ENCODE assay signal across 10 cellular contexts in the genomic region with DNA sequence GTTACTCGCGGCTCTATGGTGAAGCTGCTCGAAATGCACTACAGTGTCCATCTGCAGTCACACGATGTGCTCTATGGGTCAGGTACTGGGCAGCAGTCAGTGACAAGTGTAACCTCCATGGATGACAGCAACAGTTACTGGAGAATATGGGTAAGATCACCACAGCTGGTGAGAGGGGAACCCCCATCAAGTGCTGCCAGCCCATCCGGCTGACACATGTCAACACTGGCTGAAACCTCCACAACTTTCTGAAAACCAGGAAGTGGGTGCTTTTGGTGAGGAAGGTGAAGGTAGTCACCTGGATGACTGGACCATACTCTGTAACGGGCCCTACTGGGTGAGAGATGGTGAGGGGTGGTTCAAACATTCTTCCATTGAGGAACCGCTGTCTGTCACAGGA.
"Had no signal": no experiment of that assay in that cellular context is flagged by ENCODE, and none has a peak within 500 bp of the region (broad histone marks: within the 10 kb centered on the region; RNA-seq: fewer than 3 reads in every experiment).

No MANE protein-coding gene starts in this region.

- DNase-seq: activated B cell treated with CpG ODN at 0.5 μM for 24 hours; activated CD4-positive, alpha-beta T cell treated with anti-CD3 and anti-CD28 coated beads, Interleukin-2, amount 50 U/mL, for 1 hour; activated T-cell treated with anti-CD3 and anti-CD28 coated beads for 4 hours; amniotic stem cell; midbrain; stimulated activated CD4-positive, alpha-beta T cell treated with anti-CD3 and anti-CD28 coated beads, Interleukin-2, amount 100 ng/mL, for 48 hours had no signal

- H3K4me1 ChIP-seq: testis had no signal

- H3K9me3 Mint-ChIP-seq: activated naive CD4-positive, alpha-beta T cell treated with anti-CD3 and anti-CD28 coated beads, Interleukin-2, amount 50 U/mL, for 24 hours had no signal

- H3K36me3 Mint-ChIP-seq: activated naive CD4-positive, alpha-beta T cell treated with anti-CD3 and anti-CD28 coated beads, Interleukin-2, amount 50 U/mL, for 24 hours had no signal

- H3K4me1 Mint-ChIP-seq: activated naive CD4-positive, alpha-beta T cell treated with anti-CD3 and anti-CD28 coated beads, Interleukin-2, amount 50 U/mL, for 24 hours had no signal

- H3K9me3 ChIP-seq: testis had no signal

- H3K27me3 ChIP-seq: testis had no signal

- ATAC-seq: esophagus mucosa had no signal

- H3K4me3 ChIP-seq: testis had no signal

- H3K27ac Mint-ChIP-seq: activated B cell treated with CpG ODN at 0.5 μM for 24 hours; activated naive CD4-positive, alpha-beta T cell treated with anti-CD3 and anti-CD28 coated beads, Interleukin-2, amount 50 U/mL, for 24 hours; stimulated activated naive CD8-positive, alpha-beta T cell treated with anti-CD3 and anti-CD28 coated beads, Interleukin-15, Interleukin-2, amounts not matched to agents 100 ng/mL and 50 ng/mL, for 24 hours had no signal

- H3K27me3 Mint-ChIP-seq: activated B cell treated with CpG ODN at 0.5 μM for 24 hours had no signal

- H3K4me3 Mint-ChIP-seq: activated B cell treated with CpG ODN at 0.5 μM for 24 hours; activated naive CD4-positive, alpha-beta T cell treated with anti-CD3 and anti-CD28 coated beads, Interleukin-2, amount 50 U/mL, for 24 hours; stimulated activated naive CD8-positive, alpha-beta T cell treated with anti-CD3 and anti-CD28 coated beads, Interleukin-15, Interleukin-2, amounts not matched to agents 100 ng/mL and 50 ng/mL, for 24 hours had no signal
